In the genomic region with DNA sequence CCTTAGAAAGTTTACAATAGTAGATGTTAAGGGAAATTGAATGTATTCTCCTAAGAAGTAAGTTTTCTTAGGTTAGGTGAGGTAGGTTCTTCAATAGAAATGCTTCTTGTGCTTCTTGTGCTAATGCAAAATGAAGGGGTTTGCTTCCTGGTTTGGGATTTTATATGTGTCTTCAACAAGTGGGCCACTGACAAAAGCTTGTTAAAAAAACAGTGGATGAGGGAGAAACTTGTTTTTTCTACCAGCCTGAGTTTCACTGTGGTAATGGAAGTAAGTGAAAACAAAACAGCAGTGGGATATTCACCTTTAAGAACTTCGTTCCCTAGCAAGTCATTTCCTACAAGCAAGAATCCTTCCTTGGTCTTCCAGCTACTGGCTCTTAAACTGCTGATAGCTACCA, we compare ENCODE assay signal across 11 cellular contexts.
"Had no signal": no experiment of that assay in that cellular context is flagged by ENCODE, and none has a peak within 500 bp of the region (broad histone marks: within the 10 kb centered on the region; RNA-seq: fewer than 3 reads in every experiment).

No MANE protein-coding gene starts in this region.

- H3K9me3 Mint-ChIP-seq: H9, IgD-negative memory B cell had no signal

- H3K36me3 Mint-ChIP-seq: IgD-negative memory B cell had no signal

- H2AFZ ChIP-seq: GM23248 had no signal

- H3K4me2 ChIP-seq: KMS-11 had no signal

- H3K27ac Mint-ChIP-seq: H9, HFFc6, IgD-negative memory B cell had no signal

- DNase-seq: GM23248, GOT3, H9, HCEC 1CT, HFFc6, KBM-7 had no signal

- H3K27ac ChIP-seq: GM23248, HL-60, KMS-11 had no signal

- H3K27me3 Mint-ChIP-seq: IgD-negative memory B cell had no signal

- H3K9ac ChIP-seq: GM23248, KMS-11 had no signal

- H3K4me3 Mint-ChIP-seq: H9, HFFc6, IgD-negative memory B cell had no signal

- FAIRE-seq: H54, HepG2 had no signal

- H3K4me1 Mint-ChIP-seq: H9, IgD-negative memory B cell had no signal

- H3K4me3 ChIP-seq: GM23248 had no signal

- ATAC-seq: HepG2 had no signal
